ENCODE assay signal across 1 cellular context in the genomic region with DNA sequence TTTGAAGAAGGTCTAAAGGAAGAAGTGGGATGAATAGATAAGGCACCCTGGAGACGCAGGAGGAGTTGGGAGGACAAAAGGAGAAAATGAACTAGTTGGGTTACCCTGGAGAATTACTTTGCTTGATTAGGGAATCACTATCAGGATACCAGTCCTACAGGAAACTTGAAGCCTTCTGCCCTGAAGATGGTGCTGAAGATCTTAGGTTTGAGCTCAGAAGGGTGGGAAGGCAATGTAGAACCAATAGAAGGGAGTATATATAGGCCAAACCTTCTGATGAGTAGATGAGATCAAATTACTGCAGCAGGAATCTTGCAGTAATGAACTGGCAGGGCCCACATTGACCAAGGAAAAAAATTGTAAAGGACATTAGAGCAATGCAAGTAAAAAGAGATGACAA.
TF ChIP-seq lines count a peak whose summit lies in the region.

No MANE protein-coding gene starts in this region.

TF ChIP-seq in GM23338, 12 proteins besides CTCF, POLR2A, EP300 and RAD21 (continued from another document):
- TF ChIP-seq, protein P1, sequence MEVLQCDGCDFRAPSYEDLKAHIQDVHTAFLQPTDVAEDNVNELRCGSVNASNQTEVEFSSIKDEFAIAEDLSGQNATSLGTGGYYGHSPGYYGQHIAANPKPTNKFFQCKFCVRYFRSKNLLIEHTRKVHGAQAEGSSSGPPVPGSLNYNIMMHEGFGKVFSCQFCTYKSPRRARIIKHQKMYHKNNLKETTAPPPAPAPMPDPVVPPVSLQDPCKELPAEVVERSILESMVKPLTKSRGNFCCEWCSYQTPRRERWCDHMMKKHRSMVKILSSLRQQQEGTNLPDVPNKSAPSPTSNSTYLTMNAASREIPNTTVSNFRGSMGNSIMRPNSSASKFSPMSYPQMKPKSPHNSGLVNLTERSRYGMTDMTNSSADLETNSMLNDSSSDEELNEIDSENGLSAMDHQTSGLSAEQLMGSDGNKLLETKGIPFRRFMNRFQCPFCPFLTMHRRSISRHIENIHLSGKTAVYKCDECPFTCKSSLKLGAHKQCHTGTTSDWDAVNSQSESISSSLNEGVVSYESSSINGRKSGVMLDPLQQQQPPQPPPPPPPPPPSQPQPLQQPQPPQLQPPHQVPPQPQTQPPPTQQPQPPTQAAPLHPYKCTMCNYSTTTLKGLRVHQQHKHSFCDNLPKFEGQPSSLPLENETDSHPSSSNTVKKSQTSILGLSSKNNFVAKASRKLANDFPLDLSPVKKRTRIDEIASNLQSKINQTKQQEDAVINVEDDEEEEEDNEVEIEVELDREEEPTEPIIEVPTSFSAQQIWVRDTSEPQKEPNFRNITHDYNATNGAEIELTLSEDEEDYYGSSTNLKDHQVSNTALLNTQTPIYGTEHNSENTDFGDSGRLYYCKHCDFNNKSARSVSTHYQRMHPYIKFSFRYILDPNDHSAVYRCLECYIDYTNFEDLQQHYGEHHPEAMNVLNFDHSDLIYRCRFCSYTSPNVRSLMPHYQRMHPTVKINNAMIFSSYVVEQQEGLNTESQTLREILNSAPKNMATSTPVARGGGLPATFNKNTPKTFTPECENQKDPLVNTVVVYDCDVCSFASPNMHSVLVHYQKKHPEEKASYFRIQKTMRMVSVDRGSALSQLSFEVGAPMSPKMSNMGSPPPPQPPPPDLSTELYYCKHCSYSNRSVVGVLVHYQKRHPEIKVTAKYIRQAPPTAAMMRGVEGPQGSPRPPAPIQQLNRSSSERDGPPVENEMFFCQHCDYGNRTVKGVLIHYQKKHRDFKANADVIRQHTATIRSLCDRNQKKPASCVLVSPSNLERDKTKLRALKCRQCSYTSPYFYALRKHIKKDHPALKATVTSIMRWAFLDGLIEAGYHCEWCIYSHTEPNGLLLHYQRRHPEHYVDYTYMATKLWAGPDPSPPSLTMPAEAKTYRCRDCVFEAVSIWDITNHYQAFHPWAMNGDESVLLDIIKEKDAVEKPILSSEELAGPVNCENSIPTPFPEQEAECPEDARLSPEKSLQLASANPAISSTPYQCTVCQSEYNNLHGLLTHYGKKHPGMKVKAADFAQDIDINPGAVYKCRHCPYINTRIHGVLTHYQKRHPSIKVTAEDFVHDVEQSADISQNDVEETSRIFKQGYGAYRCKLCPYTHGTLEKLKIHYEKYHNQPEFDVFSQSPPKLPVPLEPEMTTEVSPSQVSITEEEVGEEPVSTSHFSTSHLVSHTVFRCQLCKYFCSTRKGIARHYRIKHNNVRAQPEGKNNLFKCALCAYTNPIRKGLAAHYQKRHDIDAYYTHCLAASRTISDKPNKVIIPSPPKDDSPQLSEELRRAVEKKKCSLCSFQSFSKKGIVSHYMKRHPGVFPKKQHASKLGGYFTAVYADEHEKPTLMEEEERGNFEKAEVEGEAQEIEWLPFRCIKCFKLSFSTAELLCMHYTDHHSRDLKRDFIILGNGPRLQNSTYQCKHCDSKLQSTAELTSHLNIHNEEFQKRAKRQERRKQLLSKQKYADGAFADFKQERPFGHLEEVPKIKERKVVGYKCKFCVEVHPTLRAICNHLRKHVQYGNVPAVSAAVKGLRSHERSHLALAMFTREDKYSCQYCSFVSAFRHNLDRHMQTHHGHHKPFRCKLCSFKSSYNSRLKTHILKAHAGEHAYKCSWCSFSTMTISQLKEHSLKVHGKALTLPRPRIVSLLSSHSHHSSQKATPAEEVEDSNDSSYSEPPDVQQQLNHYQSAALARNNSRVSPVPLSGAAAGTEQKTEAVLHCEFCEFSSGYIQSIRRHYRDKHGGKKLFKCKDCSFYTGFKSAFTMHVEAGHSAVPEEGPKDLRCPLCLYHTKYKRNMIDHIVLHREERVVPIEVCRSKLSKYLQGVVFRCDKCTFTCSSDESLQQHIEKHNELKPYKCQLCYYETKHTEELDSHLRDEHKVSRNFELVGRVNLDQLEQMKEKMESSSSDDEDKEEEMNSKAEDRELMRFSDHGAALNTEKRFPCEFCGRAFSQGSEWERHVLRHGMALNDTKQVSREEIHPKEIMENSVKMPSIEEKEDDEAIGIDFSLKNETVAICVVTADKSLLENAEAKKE (CRISPR knock-in tag; IDR thresholded peaks at IDR 0.05) = no peak
- no peak for TF ChIP-seq NANOG (IDR thresholded peaks at IDR 0.05; ENCODE audit: borderline replicate concordance)
